ENCODE assay signal across 23 cellular contexts in genomic region chr15:84113919-84114318, GRCh38.
DNase-seq lines count a peak whose midpoint lies in the region; TF ChIP-seq lines count a peak whose summit lies in the region.
"Had no signal": no experiment of that assay in that cellular context is flagged by ENCODE, and none has a peak within 500 bp of the region (broad histone marks: within the 10 kb centered on the region; RNA-seq: fewer than 3 reads in every experiment).

No MANE protein-coding gene starts in this region.

- DNase-seq in astrocyte of the hippocampus (ENCODE audit: low read depth, low spot score) (peak; percentile 40), choroid plexus epithelial cell (ENCODE audit: low read depth) (peak; percentile 41), HT-29 (ENCODE audit: low spot score) (no peak), neuronal stem cell (ENCODE audit: low spot score) (no peak), thyroid gland (no peak)
- DNase-seq: AML-193; CD4-positive, alpha-beta memory T cell; CD4-positive, CD25-positive, alpha-beta regulatory T cell; CD8-positive, alpha-beta memory T cell; COR-L47; DMS 273 treated with DMSO at 0.1 percent for 48 hours; DMS153; DMS53; DMS79; DND-41; EL; GDM1 had no signal

- H3K23ac ChIP-seq in neuronal stem cell (ENCODE audit: low read depth, low read length, poor library complexity) = no peak overlapping the region

- H3K9ac ChIP-seq in neuronal stem cell (ENCODE audit: low read depth, low read length, poor library complexity) = no peak overlapping the region
- H3K9ac ChIP-seq: BLaER1 treated with 17β-estradiol and CSF1 and Interleukin-3, amounts not matched to agents 10 nM and 100 nM had no signal

- no peak for TF ChIP-seq CTCF in HEK293 (tag by site-specific recombination; IDR thresholded peaks at IDR 0.05)
- TF ChIP-seq CTCF in choroid plexus epithelial cell (conservative IDR thresholded peaks at IDR 0.05; ENCODE audit: low read depth, low read length) = no peak
- no peak for TF ChIP-seq CTCF in thyroid gland (IDR thresholded peaks at IDR 0.05)

- H3K36me3 ChIP-seq in HEK293 (ENCODE audit: control insufficient read depth in 2 of 2, insufficient read depth in 1 of 2, low read length in 2 of 2) (0 out of 3 replicates have a peak, but pooled peaks cover 0 to 3% of the 10 kb centered on the region in 2 experiments), neuronal stem cell (replicated peaks in 1 of 2; ENCODE audit: control insufficient read depth in 2 of 2, insufficient read depth in 2 of 2, low read length in 2 of 2) (no peaks in the 10 kb centered on the region), thyroid gland (no peaks in the 10 kb centered on the region)
- H3K36me3 ChIP-seq: BLaER1 treated with 17β-estradiol and CSF1 and Interleukin-3, amounts not matched to agents 10 nM and 100 nM had no signal

- no peak overlapping the region for H2AFZ ChIP-seq in neuronal stem cell (ENCODE audit: low read length)

- H3K4ac ChIP-seq in neuronal stem cell (ENCODE audit: low read length) = no peak overlapping the region

- H3K18ac ChIP-seq in neuronal stem cell (ENCODE audit: low read length) = no peak overlapping the region

- H3K14ac ChIP-seq in neuronal stem cell (ENCODE audit: low read length) = no peak overlapping the region

- POLR2A ChIA-PET in HEK293 (lab: Yijun Ruan, JAX) = no interaction called here

- H3K27me3 ChIP-seq in neuronal stem cell (ENCODE audit: control insufficient read depth in 3 of 3, insufficient read depth in 3 of 3, low read depth in 1 of 3, low read length in 3 of 3) (no peaks in the 10 kb centered on the region), thyroid gland (no peaks in the 10 kb centered on the region)
- H3K27me3 ChIP-seq: BLaER1 treated with 17β-estradiol and CSF1 and Interleukin-3, amounts not matched to agents 10 nM and 100 nM had no signal

- H3K4me3 ChIP-seq in HEK293 (ENCODE audit: low read depth, low read length) (no peak overlapping the region), choroid plexus epithelial cell (ENCODE audit: low read depth, low read length) (no peak overlapping the region), neuronal stem cell (ENCODE audit: low read length in 2 of 2) (no peak overlapping the region), thyroid gland (replicated peaks in 1 of 3) (no peak overlapping the region)
- H3K4me3 ChIP-seq: A549; BLaER1 treated with 17β-estradiol and CSF1 and Interleukin-3, amounts not matched to agents 10 nM and 100 nM; GM12878 had no signal

- H2BK120ac ChIP-seq in neuronal stem cell (ENCODE audit: low read depth, low read length) = no peak overlapping the region

- no peak overlapping the region for H2BK5ac ChIP-seq in neuronal stem cell (ENCODE audit: low read length)

- peaks cover 28% of the 10 kb centered on the region; the same call in 1 of the 2 replicates for H3K4me1 ChIP-seq in HEK293 (ENCODE audit: control insufficient read depth, insufficient read depth, low read length)
- H3K4me1 ChIP-seq in neuronal stem cell (ENCODE audit: control insufficient read depth in 2 of 2, insufficient read depth in 1 of 2, low read depth in 1 of 2, low read length in 2 of 2) = no peaks in the 10 kb centered on the region
- no peaks in the 10 kb centered on the region for H3K4me1 ChIP-seq in thyroid gland
- H3K4me1 ChIP-seq: A549 had no signal

- intact Hi-C loops in thyroid gland (cut with DNase I) = no loop called here

- CTCF ChIA-PET in HEK293 (lab: Yijun Ruan, JAX) = no interaction called here

- no peak overlapping the region for H2AK5ac ChIP-seq in neuronal stem cell (ENCODE audit: low read depth, low read length)

- no CpG with 5 or more reads among the region's 5 CpGs for WGBS in neuronal stem cell (ENCODE audit: extremely low coverage in 2 of 2, insufficient read length in 2 of 2, insufficient replicate concordance in 1 of 2), 2 donors
- WGBS in thyroid gland, 2 donors = 92 to 94% methylated on average over 5 of the region's 5 CpGs

- no peak overlapping the region for H3K4me2 ChIP-seq in neuronal stem cell (ENCODE audit: insufficient read depth, low read length, poor library complexity, severe bottlenecking)
- H3K4me2 ChIP-seq: A549; BLaER1 treated with 17β-estradiol and CSF1 and Interleukin-3, amounts not matched to agents 10 nM and 100 nM had no signal

- H4K8ac ChIP-seq in neuronal stem cell (ENCODE audit: low read depth, low read length) = no peak overlapping the region

- no peak for TF ChIP-seq POLR2A in thyroid gland (IDR thresholded peaks at IDR 0.05)

- no peak overlapping the region for H4K91ac ChIP-seq in neuronal stem cell (ENCODE audit: low read depth, low read length, poor library complexity)

- H3K27ac ChIP-seq in HEK293 (ENCODE audit: extremely low read depth, low read depth, low read length) = no peak overlapping the region
- H3K27ac ChIP-seq in neuronal stem cell (replicated peaks; ENCODE audit: low read length) = no peak overlapping the region
- H3K27ac ChIP-seq in thyroid gland = no peak overlapping the region
- H3K27ac ChIP-seq: 22Rv1; A549; BLaER1 treated with 17β-estradiol and CSF1 and Interleukin-3, amounts not matched to agents 10 nM and 100 nM; C4-2B had no signal

- H3K9me3 ChIP-seq in HEK293 (ENCODE audit: control insufficient read depth, insufficient read depth, low read depth, low read length) = no peaks in the 10 kb centered on the region
- no peaks in the 10 kb centered on the region for H3K9me3 ChIP-seq in neuronal stem cell (replicated peaks in 1 of 2; ENCODE audit: control insufficient read depth in 2 of 2, insufficient read depth in 1 of 2, low read depth in 1 of 2, low read length in 2 of 2)
- no peaks in the 10 kb centered on the region for H3K9me3 ChIP-seq in thyroid gland
- H3K9me3 ChIP-seq: A549; BLaER1 treated with 17β-estradiol and CSF1 and Interleukin-3, amounts not matched to agents 10 nM and 100 nM had no signal

- H2BK12ac ChIP-seq in neuronal stem cell (ENCODE audit: low read length) = no peak overlapping the region

- no peaks in the 10 kb centered on the region for H3K79me1 ChIP-seq in neuronal stem cell (ENCODE audit: low read depth, low read length)

- H2BK15ac ChIP-seq in neuronal stem cell (ENCODE audit: low read length) = no peak overlapping the region

TF ChIP-seq in HEK293, 187 proteins besides CTCF, POLR2A, EP300 and RAD21:
- TF ChIP-seq OSR2 (tag by site-specific recombination; IDR thresholded peaks at IDR 0.05) (peak; percentile 66), ZNF629 (tag by site-specific recombination; IDR thresholded peaks at IDR 0.05) (peak; percentile 18; the same call in 1 of the 2 replicates), ZNF777 (tag by site-specific recombination; IDR thresholded peaks at IDR 0.05; ENCODE audit: borderline replicate concordance) (no peak), ZXDB (tag by site-specific recombination; IDR thresholded peaks at IDR 0.05) (peak; percentile 65; the same call in 1 of the 2 replicates), FEZF1 (tag by site-specific recombination; IDR thresholded peaks at IDR 0.05) (peak; percentile 48), TSHZ1 (tag by site-specific recombination; IDR thresholded peaks at IDR 0.05; ENCODE audit: borderline replicate concordance) (peak; percentile 56; the same call in 1 of the 2 replicates)

Comparison
In these comparisons a context has a peak if more than half of its experiments do, and no peak if none do; other contexts are left out.
1. DNase-seq: peak in astrocyte of the hippocampus (single experiment) and choroid plexus epithelial cell (single experiment); none in HT-29 (single experiment), neuronal stem cell (single experiment) and thyroid gland (0 of 2).